In the genomic region with DNA sequence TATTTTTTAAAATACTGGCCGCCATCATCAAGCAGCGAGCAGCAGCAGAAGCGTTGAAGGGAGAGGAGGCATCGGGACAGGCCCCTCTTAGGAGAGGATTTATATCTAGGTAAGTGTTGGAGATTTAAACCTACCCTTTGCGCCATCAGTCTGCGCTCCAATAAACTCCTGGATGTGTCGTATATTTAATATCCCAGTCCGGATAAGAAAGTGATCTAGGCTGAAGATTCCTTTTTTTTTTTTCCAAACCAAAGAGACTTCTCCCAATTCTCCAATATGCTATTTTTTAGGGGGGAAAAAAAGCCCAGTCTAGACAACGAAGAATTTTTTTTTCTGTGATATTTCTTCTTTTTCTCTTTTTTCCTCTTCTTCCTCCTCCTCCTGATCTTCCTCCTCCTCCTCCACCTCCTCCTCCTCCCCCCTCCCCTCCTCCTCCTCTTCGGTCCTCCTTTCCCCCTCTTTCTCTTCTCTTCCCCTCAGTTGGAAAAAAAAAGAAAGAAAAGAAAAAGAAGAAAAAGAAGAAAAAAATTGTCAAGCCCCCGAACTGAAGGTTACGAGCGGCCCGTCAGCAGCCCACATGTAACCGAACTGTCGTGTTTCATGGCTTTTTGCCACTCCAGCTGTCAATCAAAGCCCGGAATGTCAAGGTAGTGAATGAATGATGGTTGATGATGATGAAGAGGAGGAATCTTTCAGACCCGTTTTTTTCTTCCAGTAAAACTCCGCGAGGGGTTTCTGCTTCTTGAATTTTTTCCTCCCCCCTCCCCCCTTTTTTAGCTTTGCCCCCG, we compare ENCODE assay signal across 9 cellular contexts. TPM values are rescaled to one million over a fixed set of nuclear protein-coding genes. Genes with fewer than 3 reads are reported as not detected.
DNase-seq lines count a peak whose midpoint lies in the region; ATAC-seq and TF ChIP-seq lines count a peak whose summit lies in the region.
"Had no signal": no experiment of that assay in that cellular context is flagged by ENCODE, and none has a peak within 500 bp of the region (broad histone marks: within the 10 kb centered on the region; RNA-seq: fewer than 3 reads in every experiment).

No MANE protein-coding gene starts in this region.

- no peak overlapping the region for H3K27ac Mint-ChIP-seq in activated CD4-positive, alpha-beta memory T cell treated with anti-CD3 and anti-CD28 coated beads for 36 hours

- H3K4me3 ChIP-seq in HUES6 (ENCODE audit: low read depth, low read length) = peak overlapping the region; percentile 90
- H3K4me3 ChIP-seq in left ventricle myocardium inferior = peak overlapping the region; percentile 76
- peak overlapping the region; percentile 82 for H3K4me3 ChIP-seq in skeletal muscle cell (ENCODE audit: low read depth, low read length)

- TF ChIP-seq CTCF in left ventricle myocardium inferior (IDR thresholded peaks at IDR 0.05; ENCODE audit: borderline replicate concordance) = no peak

- H3K27me3 ChIP-seq in HUES6 (ENCODE audit: control insufficient read depth, insufficient read depth, low read length) (peaks cover 76% of the 10 kb centered on the region), left ventricle myocardium inferior (ENCODE audit: low read depth) (peaks cover 48% of the 10 kb centered on the region)

- ATAC-seq in HG03460 (IDR thresholded peaks at IDR 0.05; ENCODE audit: unreplicated experiment) = no peak

- H3K9me3 Mint-ChIP-seq in activated CD4-positive, alpha-beta memory T cell treated with anti-CD3 and anti-CD28 coated beads for 36 hours = peaks cover 6% of the 10 kb centered on the region

- CTCF ChIA-PET in activated CD4-positive, alpha-beta memory T cell treated with anti-CD3 and anti-CD28 coated beads for 36 hours (lab: Charles Lee) = interaction anchor here (1.2 kb wide), 1 partner anchor 37 kb away, joined by 3 read pairs; no protein-coding TSS in a partner anchor

- peak; percentile 11 for DNase-seq in NCI-H1092 treated with DMSO at 0.1 percent for 48 hours (lab: John Stamatoyannopoulos, UW)
- no peak for DNase-seq in NCI-H1092 (lab: John Stamatoyannopoulos, UW)
- DNase-seq in activated CD4-positive, alpha-beta memory T cell treated with anti-CD3 and anti-CD28 coated beads for 36 hours = no peak
- no peak for DNase-seq in left ventricle myocardium inferior
- no peak for DNase-seq in skeletal muscle cell (ENCODE audit: low read depth)
- no peak for DNase-seq in foreskin melanocyte

- H3K4me1 ChIP-seq in HUES6 (ENCODE audit: control insufficient read depth, insufficient read depth, low read length) = peaks cover 34% of the 10 kb centered on the region
- H3K4me1 ChIP-seq in left ventricle myocardium inferior = peaks cover 78% of the 10 kb centered on the region

- H3K36me3 Mint-ChIP-seq in activated CD4-positive, alpha-beta memory T cell treated with anti-CD3 and anti-CD28 coated beads for 36 hours = peaks cover 10% of the 10 kb centered on the region

- intact Hi-C loops in activated CD4-positive, alpha-beta memory T cell treated with anti-CD3 and anti-CD28 coated beads for 36 hours (cut with micrococcal nuclease) = loop anchor here (2.0 to 10.0 kb wide), 2 partner anchors 521 to 595 kb away; a partner anchor contains a TSS
- intact Hi-C loops in left ventricle myocardium inferior (cut with micrococcal nuclease) = no loop called here

- peak overlapping the region; percentile 86 for H3K4me3 Mint-ChIP-seq in activated CD4-positive, alpha-beta memory T cell treated with anti-CD3 and anti-CD28 coated beads for 36 hours

- H3K9me3 ChIP-seq in HUES6 (ENCODE audit: control insufficient read depth, insufficient read depth, low read depth, low read length) (no peaks in the 10 kb centered on the region), left ventricle myocardium inferior (replicated peaks) (no peaks in the 10 kb centered on the region)

- H3K27me3 Mint-ChIP-seq in activated CD4-positive, alpha-beta memory T cell treated with anti-CD3 and anti-CD28 coated beads for 36 hours = peaks cover 78% of the 10 kb centered on the region

- no peaks in the 10 kb centered on the region for H3K36me3 ChIP-seq in HUES6 (ENCODE audit: control insufficient read depth, insufficient read depth, low read length)
- H3K36me3 ChIP-seq in left ventricle myocardium inferior = no peaks in the 10 kb centered on the region

- H3K27ac ChIP-seq in HUES6 (ENCODE audit: low read depth, low read length) = no peak overlapping the region
- peak overlapping the region; percentile 97 for H3K27ac ChIP-seq in left ventricle myocardium inferior (replicated peaks)
- H3K27ac ChIP-seq: C4-2B had no signal

- H3K9ac ChIP-seq in HUES6 (ENCODE audit: low read length) = peak overlapping the region; percentile 53

- H3K4me1 Mint-ChIP-seq in activated CD4-positive, alpha-beta memory T cell treated with anti-CD3 and anti-CD28 coated beads for 36 hours (ENCODE audit: low read depth) = peaks cover 43% of the 10 kb centered on the region

- POLR2A ChIA-PET in activated CD4-positive, alpha-beta memory T cell treated with anti-CD3 and anti-CD28 coated beads for 36 hours (lab: Charles Lee) = no interaction called here

RNA-seq across cellular contexts. Expression of a gene that starts 0.8 kb away (rescaled TPM):
- total RNA-seq in activated CD4-positive, alpha-beta memory T cell treated with anti-CD3 and anti-CD28 coated beads for 36 hours = not detected
- total RNA-seq in left ventricle myocardium inferior = 36.0 TPM

Comparison
In these comparisons a context has a peak if more than half of its experiments do, and no peak if none do; other contexts are left out.
1. RNA of a gene that starts 0.8 kb away (total RNA-seq): 36.0 TPM in left ventricle myocardium inferior (single experiment); not detected in activated CD4-positive, alpha-beta memory T cell treated with anti-CD3 and anti-CD28 coated beads for 36 hours; every median in the first group is over 10 times any median in the second.
2. Peak in every context shown above with its lines, with median percentiles within 50 percentile points of each other: H3K4me3 ChIP-seq.